In the genomic region with DNA sequence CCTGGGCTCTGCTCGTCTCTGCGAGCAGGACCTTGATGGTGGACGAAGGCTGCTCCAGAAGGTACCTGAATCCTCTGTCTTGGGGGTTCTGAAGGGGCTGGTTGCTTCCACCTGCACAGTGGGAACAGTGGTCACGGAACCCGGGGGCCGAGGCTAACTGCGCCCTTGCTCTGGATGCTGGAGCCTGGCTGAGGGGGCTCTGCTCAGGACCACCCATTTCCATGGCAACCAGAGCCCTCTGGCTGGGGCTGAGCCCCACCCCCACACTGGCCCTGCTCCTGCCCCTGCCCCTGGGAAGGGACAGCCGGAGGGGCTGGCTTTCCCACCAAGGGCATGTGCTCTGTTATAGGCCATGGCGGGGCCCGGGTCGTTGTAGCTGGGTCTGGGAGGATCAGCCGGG, we compare ENCODE assay signal across 19 cellular contexts.
DNase-seq lines count a peak whose midpoint lies in the region; ATAC-seq and TF ChIP-seq lines count a peak whose summit lies in the region.
"Had no signal": no experiment of that assay in that cellular context is flagged by ENCODE, and none has a peak within 500 bp of the region (broad histone marks: within the 10 kb centered on the region; RNA-seq: fewer than 3 reads in every experiment).

No MANE protein-coding gene starts in this region.

- no peak overlapping the region for H2BK15ac ChIP-seq in IMR-90 (ENCODE audit: low read depth, low read length)

- intact Hi-C loops in IMR-90 (cut with micrococcal nuclease), result loop anchor here (2.0 kb wide), 3 partner anchors 150 to 1010 kb away; no protein-coding TSS in a partner anchor
- intact Hi-C loops in posterior vena cava (cut with DNase I), result no loop called here

- H2AFZ ChIP-seq in IMR-90 (replicated peaks; ENCODE audit: low read length, poor library complexity), result peak overlapping the region; percentile 86

- CTCF ChIA-PET in IMR-90 (lab: Yijun Ruan, JAX), result interaction anchor here (0.6 to 1.0 kb wide), 2 partner anchors 10 to 94 kb away, joined by 3 to 8 read pairs; no protein-coding TSS in a partner anchor

- no peak overlapping the region for H4K8ac ChIP-seq in IMR-90 (ENCODE audit: low read depth in 2 of 2, low read length in 2 of 2)

- no peak overlapping the region for H2BK5ac ChIP-seq in IMR-90 (ENCODE audit: low read depth, low read length, poor library complexity, severe bottlenecking)

- in situ Hi-C loops in IMR-90 (cut with MboI; ENCODE audit: low sequenced_read_pairs), result no loop called here

- H3K18ac ChIP-seq in IMR-90 (ENCODE audit: low read depth, low read length), result no peak overlapping the region

- no peaks in the 10 kb centered on the region for H3K36me3 ChIP-seq in IMR-90 (ENCODE audit: control insufficient read depth, insufficient read depth, low read length)
- H3K36me3 ChIP-seq: BLaER1, HAP-1 had no signal

- 100% methylated on average over 3 of the region's 12 CpGs; no CpG with 5 or more reads in 1 of the 2 experiments for WGBS in IMR-90 (ENCODE audit: extremely low coverage in 2 of 2, insufficient read length in 1 of 2), 2 experiments

- H3K4ac ChIP-seq in IMR-90 (ENCODE audit: low read depth, low read length), result no peak overlapping the region

- H2BK120ac ChIP-seq in IMR-90 (ENCODE audit: low read depth, low read length), result no peak overlapping the region

- H3K4me2 ChIP-seq in IMR-90 (ENCODE audit: low read depth, low read length), result no peak overlapping the region
- H3K4me2 ChIP-seq: BLaER1, GM23338 had no signal

- no peaks in the 10 kb centered on the region; the same call in 1 of the 2 replicates for H3K27me3 ChIP-seq in IMR-90 (ENCODE audit: control insufficient read depth, insufficient read depth, low read length)
- H3K27me3 ChIP-seq: BLaER1 had no signal

- H3K4me3 ChIP-seq in IMR-90 (ENCODE audit: insufficient read depth, low read depth, low read length), result no peak overlapping the region
- H3K4me3 ChIP-seq: BLaER1, GM12878, GM23338, HAP-1 had no signal

- no peak for TF ChIP-seq CTCF in IMR-90 (conservative IDR thresholded peaks at IDR 0.05; ENCODE audit: low read depth, low read length)

- TF ChIP-seq POLR2A in IMR-90 (IDR thresholded peaks at IDR 0.05; ENCODE audit: low read depth, low read length), result no peak

- no peak overlapping the region for H3K56ac ChIP-seq in IMR-90 (ENCODE audit: extremely low read depth, insufficient read depth, low read length)

- H3K9me3 ChIP-seq in IMR-90 (ENCODE audit: control insufficient read depth, insufficient read depth, low read length), result no peaks in the 10 kb centered on the region
- H3K9me3 ChIP-seq: Caco-2, HAP-1 had no signal

- dilution Hi-C loops in IMR-90 (cut with HindIII; ENCODE audit: low sequenced_read_pairs, unreplicated experiment), result no loop called here

- no peaks in the 10 kb centered on the region for H3K4me1 ChIP-seq in IMR-90 (ENCODE audit: control insufficient read depth, insufficient read depth, low read length)
- H3K4me1 ChIP-seq: BLaER1, Caco-2, HAP-1 had no signal

- H3K23ac ChIP-seq in IMR-90 (ENCODE audit: low read depth, low read length), result no peak overlapping the region

- H3K9me1 ChIP-seq in IMR-90 (ENCODE audit: insufficient read depth, low read length), result no peaks in the 10 kb centered on the region

- POLR2A ChIA-PET in IMR-90 (lab: Charles Lee; ENCODE audit: unreplicated experiment), result no interaction called here

- no peak overlapping the region for H2AK9ac ChIP-seq in IMR-90 (replicated peaks; ENCODE audit: low read depth, low read length, poor library complexity)

- no peak overlapping the region for H4K91ac ChIP-seq in IMR-90 (ENCODE audit: insufficient read depth, low read depth, low read length)

- H3K9ac ChIP-seq in IMR-90 (ENCODE audit: low read depth, low read length), result no peak overlapping the region
- H3K9ac ChIP-seq: BLaER1 had no signal

- no peak overlapping the region for H2BK20ac ChIP-seq in IMR-90 (ENCODE audit: low read depth, low read length)

- no peak overlapping the region for H3K14ac ChIP-seq in IMR-90 (replicated peaks; ENCODE audit: low read depth, low read length)

- H3K27ac ChIP-seq in IMR-90 (ENCODE audit: insufficient read depth, low read length) (no peak overlapping the region), caudate nucleus (ENCODE audit: low read depth, low read length) (peak overlapping the region; percentile 83)
- H3K27ac ChIP-seq: 22Rv1, BLaER1, C4-2B had no signal

- ATAC-seq in IMR-90 (ENCODE audit: low read depth) (no peak), GM19023 (IDR thresholded peaks at IDR 0.05; ENCODE audit: unreplicated experiment) (no peak)
- ATAC-seq: CD8-positive, alpha-beta T cell had no signal

- DNase-seq in activated effector memory CD4-positive, alpha-beta T cell treated with anti-CD3 and anti-CD28 coated beads, Interleukin-2, amount 50 U/mL, for 16 hours, result peak; percentile 33
- no peak for DNase-seq in activated effector memory CD4-positive, alpha-beta T cell treated with Interleukin-2 at 50 U/mL for 16 hours
- DNase-seq in IMR-90 (no peak), caudate nucleus (lab: John Stamatoyannopoulos, UW) (no peak), posterior vena cava (ENCODE audit: low spot score) (peak; percentile 47), NCI-H1930 (lab: John Stamatoyannopoulos, UW) (no peak), germinal center (ENCODE audit: low spot score) (no peak)
- DNase-seq: CD4-positive, CD25-positive, alpha-beta regulatory T cell; CD8-positive, alpha-beta T cell; DMS79; GDM1 had no signal

- no peak overlapping the region for H2AK5ac ChIP-seq in IMR-90 (ENCODE audit: low read depth, low read length)

- no peaks in the 10 kb centered on the region for H3K79me1 ChIP-seq in IMR-90 (ENCODE audit: low read depth in 1 of 2, low read length in 2 of 2)

- H4K20me1 ChIP-seq in IMR-90 (ENCODE audit: insufficient read depth, low read length), result no peaks in the 10 kb centered on the region
- H4K20me1 ChIP-seq: BLaER1 had no signal

- BruUV-seq in IMR-90 (replicated peaks; lab: Mats Ljungman, UMichigan), result no TSS peak

- H4K5ac ChIP-seq in IMR-90 (ENCODE audit: low read depth, low read length), result no peak overlapping the region

- TF ChIP-seq RAD21 in IMR-90 (IDR thresholded peaks at IDR 0.05; ENCODE audit: low read length), result no peak

TF ChIP-seq in IMR-90, 13 proteins besides CTCF, POLR2A, EP300 and RAD21:
- TF ChIP-seq RFX5 (IDR thresholded peaks at IDR 0.05; ENCODE audit: low read depth, low read length), result no peak
- no peak for TF ChIP-seq CHD1 (IDR thresholded peaks at IDR 0.05; ENCODE audit: low read depth, low read length)
- TF ChIP-seq, protein P1, sequence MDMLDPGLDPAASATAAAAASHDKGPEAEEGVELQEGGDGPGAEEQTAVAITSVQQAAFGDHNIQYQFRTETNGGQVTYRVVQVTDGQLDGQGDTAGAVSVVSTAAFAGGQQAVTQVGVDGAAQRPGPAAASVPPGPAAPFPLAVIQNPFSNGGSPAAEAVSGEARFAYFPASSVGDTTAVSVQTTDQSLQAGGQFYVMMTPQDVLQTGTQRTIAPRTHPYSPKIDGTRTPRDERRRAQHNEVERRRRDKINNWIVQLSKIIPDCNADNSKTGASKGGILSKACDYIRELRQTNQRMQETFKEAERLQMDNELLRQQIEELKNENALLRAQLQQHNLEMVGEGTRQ (IDR thresholded peaks at IDR 0.05; ENCODE audit: low read depth, low read length), result no peak
- TF ChIP-seq MXI1 (IDR thresholded peaks at IDR 0.05; ENCODE audit: borderline replicate concordance, low read depth, low read length), result no peak
- no peak for TF ChIP-seq MAZ (IDR thresholded peaks at IDR 0.05; ENCODE audit: borderline replicate concordance, low read depth, low read length)
TF ChIP-seq in IMR-90: peak in this region for 0.

Comparison
In these comparisons a context has a peak if more than half of its experiments do, and no peak if none do; other contexts are left out.
1. DNase-seq: peak in activated effector memory CD4-positive, alpha-beta T cell treated with anti-CD3 and anti-CD28 coated beads, Interleukin-2, amount 50 U/mL, for 16 hours (single experiment) and posterior vena cava (single experiment); none in activated effector memory CD4-positive, alpha-beta T cell treated with Interleukin-2 at 50 U/mL for 16 hours (single experiment), IMR-90 (single experiment), caudate nucleus (0 of 61), NCI-H1930 (0 of 2) and germinal center (single experiment).